1 cellular context compared by ENCODE assay signal in genomic region chr11:83285771-83286528, GRCh38.
A peak's percentile ranks its signal among the peaks of the same experiment; 100 is the strongest.
TF ChIP-seq lines count a peak whose summit lies in the region.

Gene CCDC90B (minus strand): TSS chr11:83286367. CDS start chr11:83285972, 395 bp downstream.

TF ChIP-seq in K562, 482 proteins besides CTCF, POLR2A, EP300 and RAD21 (continued from another document and continues in another):
- no peak for TF ChIP-seq RREB1 (CRISPR knock-in tag; IDR thresholded peaks at IDR 0.05)
- no peak for TF ChIP-seq TEAD2 (tag; IDR thresholded peaks at IDR 0.05)
- peak in 1 of 3 experiments; percentile 85; a peak in 2 of 6 replicates for TF ChIP-seq ZBTB11 (CRISPR knock-in tag; IDR thresholded peaks at IDR 0.05)
- TF ChIP-seq THRA (IDR thresholded peaks at IDR 0.05) = no peak
- TF ChIP-seq SIRT6 (IDR thresholded peaks at IDR 0.05; ENCODE audit: low read depth, low read length) = no peak
- TF ChIP-seq ZNF395 (CRISPR knock-in tag; IDR thresholded peaks at IDR 0.05) = peak; percentile 87
- TF ChIP-seq TSHZ1 (CRISPR knock-in tag; IDR thresholded peaks at IDR 0.05) = no peak
- TF ChIP-seq E2F3 (CRISPR knock-in tag; IDR thresholded peaks at IDR 0.05) = peak; percentile 79; the same call in 1 of the 2 replicates
- no peak for TF ChIP-seq MBD1 (CRISPR knock-in tag; IDR thresholded peaks at IDR 0.05)
- no peak for TF ChIP-seq ARID3A (IDR thresholded peaks at IDR 0.05; ENCODE audit: borderline replicate concordance, low read depth, low read length)
- TF ChIP-seq SAFB (IDR thresholded peaks at IDR 0.05; ENCODE audit: borderline replicate concordance, low read depth, low read length) = no peak
- TF ChIP-seq ZNF239 (CRISPR knock-in tag; IDR thresholded peaks at IDR 0.05) = no peak
- no peak for TF ChIP-seq POLR3G (IDR thresholded peaks at IDR 0.05; ENCODE audit: extremely low read depth, insufficient read length, insufficient replicate concordance)
- TF ChIP-seq ZBTB40 (IDR thresholded peaks at IDR 0.05) = peak; percentile 84
- no peak for TF ChIP-seq ZBTB40 (CRISPR knock-in tag; IDR thresholded peaks at IDR 0.05)
- TF ChIP-seq ZNF696 (CRISPR knock-in tag; conservative IDR thresholded peaks at IDR 0.05) = no peak
- TF ChIP-seq MCM2 (IDR thresholded peaks at IDR 0.05; ENCODE audit: low read depth) = no peak
- peak; percentile 43; the same call in 1 of the 2 replicates for TF ChIP-seq ETV5 (CRISPR knock-in tag; IDR thresholded peaks at IDR 0.05; ENCODE audit: low read depth)
- TF ChIP-seq BRCA1 (IDR thresholded peaks at IDR 0.05) = no peak
- TF ChIP-seq BRCA1 (CRISPR knock-in tag; IDR thresholded peaks at IDR 0.05) = no peak
